Comparison of ENCODE assay signal across 8 cellular contexts in the genomic region with DNA sequence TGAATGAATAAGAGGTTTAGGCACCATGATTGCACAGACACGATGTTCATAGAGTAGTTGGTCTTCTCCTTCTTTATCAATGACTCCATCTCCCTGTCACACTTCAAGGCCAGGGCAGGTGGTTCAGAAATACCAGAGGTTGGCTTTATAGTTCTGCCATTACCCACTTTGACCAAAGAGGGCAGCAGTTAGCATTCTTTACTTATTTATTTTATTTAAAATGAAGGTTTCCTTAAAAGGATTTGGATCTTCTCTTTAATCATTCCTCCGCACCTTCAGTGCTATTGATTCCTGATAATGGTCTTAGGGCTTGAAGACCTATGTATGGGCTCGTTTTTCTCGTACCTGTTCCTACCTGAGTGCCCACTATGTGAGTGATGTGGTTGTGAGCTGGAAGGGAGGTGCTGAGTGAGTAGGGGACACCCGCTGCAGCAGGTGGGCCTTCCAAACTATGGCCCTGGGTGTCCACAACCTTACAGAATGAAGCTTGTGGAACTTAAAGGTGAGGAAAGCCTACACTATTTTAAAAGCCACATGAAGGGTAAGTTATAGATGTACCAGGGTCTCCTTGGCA. TPM values are rescaled to one million over a fixed set of nuclear protein-coding genes. Genes with fewer than 3 reads are reported as not detected.
A peak's percentile ranks its signal among the peaks of the same experiment; 100 is the strongest.
DNase-seq lines count a peak whose midpoint lies in the region; ATAC-seq and TF ChIP-seq lines count a peak whose summit lies in the region.

No MANE protein-coding gene starts in this region.

- H3K4me3 ChIP-seq in fibroblast of mammary gland (ENCODE audit: control insufficient read depth, low read depth, low read length): no peak overlapping the region

- peak; percentile 58 for TF ChIP-seq CTCF in fibroblast of mammary gland (conservative IDR thresholded peaks at IDR 0.05; ENCODE audit: control insufficient read depth, insufficient read depth, low read depth, low read length)

- ATAC-seq in HG02852 (IDR thresholded peaks at IDR 0.05; ENCODE audit: unreplicated experiment): no peak

- peak; percentile 22 for DNase-seq in NCI-H510A treated with DMSO at 0.1 percent for 48 hours (lab: John Stamatoyannopoulos, UW)
- no peak for DNase-seq in NCI-H510A (lab: John Stamatoyannopoulos, UW)
- peak; percentile 16 for DNase-seq in NCI-H2029 (lab: John Stamatoyannopoulos, UW)
- DNase-seq in fibroblast of mammary gland (ENCODE audit: low read depth): peak; percentile 26
- peak; percentile 29 for DNase-seq in superior temporal gyrus (ENCODE audit: extremely low spot score)
- DNase-seq in occipital lobe (lab: John Stamatoyannopoulos, UW): no peak
- DNase-seq in NCI-H748 treated with DMSO at 0.1 percent for 48 hours (lab: John Stamatoyannopoulos, UW): no peak

RNA-seq across cellular contexts. Expression of a gene that starts 34.9 kb away (rescaled TPM):
- total RNA-seq in occipital lobe: 11.5 TPM

Comparison
In these comparisons a context has a peak if more than half of its experiments do, and no peak if none do; other contexts are left out.
1. DNase-seq: peak in NCI-H510A treated with DMSO at 0.1 percent for 48 hours (single experiment), NCI-H2029 (single experiment), fibroblast of mammary gland (single experiment) and superior temporal gyrus (single experiment); none in NCI-H510A (single experiment), occipital lobe (single experiment) and NCI-H748 treated with DMSO at 0.1 percent for 48 hours (single experiment).